29 cellular contexts compared by ENCODE assay signal in genomic region chr19:3027292-3027691, GRCh38. TPM values are rescaled to one million over a fixed set of nuclear protein-coding genes. Genes with fewer than 3 reads are reported as not detected.
DNase-seq lines count a peak whose midpoint lies in the region; ATAC-seq and TF ChIP-seq lines count a peak whose summit lies in the region.
"Had no signal": no experiment of that assay in that cellular context is flagged by ENCODE, and none has a peak within 500 bp of the region (broad histone marks: within the 10 kb centered on the region; RNA-seq: fewer than 3 reads in every experiment).

No MANE protein-coding gene starts in this region.

- H3K36me3 Mint-ChIP-seq in activated CD4-positive, alpha-beta memory T cell treated with anti-CD3 and anti-CD28 coated beads for 36 hours: no peaks in the 10 kb centered on the region
- no peaks in the 10 kb centered on the region for H3K36me3 Mint-ChIP-seq in activated CD4-positive, alpha-beta memory T cell treated with anti-CD3 and anti-CD28 coated beads, Interleukin-2, amount 10 ng/mL, durations not matched to agents 7 days and 5 days (ENCODE audit: low read depth)
- H3K36me3 Mint-ChIP-seq in immature natural killer cell: peaks cover 0 to 3% (median 0%) of the 10 kb centered on the region in 3 donors

- peak overlapping the region; percentile 16 for H3K4me3 Mint-ChIP-seq in activated CD4-positive, alpha-beta memory T cell treated with anti-CD3 and anti-CD28 coated beads for 36 hours
- no peak overlapping the region for H3K4me3 Mint-ChIP-seq in activated CD4-positive, alpha-beta memory T cell treated with anti-CD3 and anti-CD28 coated beads, Interleukin-2, amount 10 ng/mL, durations not matched to agents 7 days and 5 days
- peak overlapping the region; percentile 42 to 78 (median 63) for H3K4me3 Mint-ChIP-seq in immature natural killer cell

- H3K27me3 Mint-ChIP-seq in activated CD4-positive, alpha-beta memory T cell treated with anti-CD3 and anti-CD28 coated beads for 36 hours: peaks cover 11% of the 10 kb centered on the region
- H3K27me3 Mint-ChIP-seq in activated CD4-positive, alpha-beta memory T cell treated with anti-CD3 and anti-CD28 coated beads, Interleukin-2, amount 10 ng/mL, durations not matched to agents 7 days and 5 days: peaks cover 43% of the 10 kb centered on the region
- H3K27me3 Mint-ChIP-seq in immature natural killer cell (ENCODE audit: low read depth in 3 of 3): peaks cover 7 to 9% (median 9%) of the 10 kb centered on the region in 3 donors

- peaks cover 28% of the 10 kb centered on the region for H3K4me1 Mint-ChIP-seq in activated CD4-positive, alpha-beta memory T cell treated with anti-CD3 and anti-CD28 coated beads for 36 hours (ENCODE audit: low read depth)
- peaks cover 31% of the 10 kb centered on the region for H3K4me1 Mint-ChIP-seq in activated CD4-positive, alpha-beta memory T cell treated with anti-CD3 and anti-CD28 coated beads, Interleukin-2, amount 10 ng/mL, durations not matched to agents 7 days and 5 days
- H3K4me1 Mint-ChIP-seq in immature natural killer cell: peaks cover 6 to 25% of the 10 kb centered on the region in 2 donors

- ATAC-seq in sciatic nerve (peak; percentile 2), HG02938 (IDR thresholded peaks at IDR 0.05; ENCODE audit: unreplicated experiment) (no peak)
- ATAC-seq: right lobe of liver; stimulated activated naive CD8-positive, alpha-beta T cell treated with anti-CD3 and anti-CD28 coated beads, Interleukin-15, amount 100 ng/mL, for 72 hours had no signal

- no peak for TF ChIP-seq CTCF in RWPE1 (conservative IDR thresholded peaks at IDR 0.05; ENCODE audit: low read depth)

- no peaks in the 10 kb centered on the region for H3K9me3 Mint-ChIP-seq in activated CD4-positive, alpha-beta memory T cell treated with anti-CD3 and anti-CD28 coated beads for 36 hours
- H3K9me3 Mint-ChIP-seq in activated CD4-positive, alpha-beta memory T cell treated with anti-CD3 and anti-CD28 coated beads, Interleukin-2, amount 10 ng/mL, durations not matched to agents 7 days and 5 days: no peaks in the 10 kb centered on the region
- H3K9me3 Mint-ChIP-seq in immature natural killer cell: no peaks in the 10 kb centered on the region
- H3K9me3 Mint-ChIP-seq: activated B cell treated with CpG ODN at 0.5 μM for 24 hours; stimulated activated naive CD8-positive, alpha-beta T cell treated with anti-CD3 and anti-CD28 coated beads, Interleukin-15, amount 100 ng/mL, for 72 hours had no signal

- H3K27ac Mint-ChIP-seq in activated CD4-positive, alpha-beta memory T cell treated with anti-CD3 and anti-CD28 coated beads for 36 hours: no peak overlapping the region
- no peak overlapping the region for H3K27ac Mint-ChIP-seq in activated CD4-positive, alpha-beta memory T cell treated with anti-CD3 and anti-CD28 coated beads, Interleukin-2, amount 10 ng/mL, durations not matched to agents 7 days and 5 days
- H3K27ac Mint-ChIP-seq in immature natural killer cell: peak overlapping the region in 1 of 6 donors; percentile 29
- H3K27ac Mint-ChIP-seq: activated B cell treated with CpG ODN at 0.5 μM for 24 hours; stimulated activated naive CD8-positive, alpha-beta T cell treated with anti-CD3 and anti-CD28 coated beads, Interleukin-15, amount 100 ng/mL, for 72 hours had no signal

- DNase-seq in activated CD4-positive, alpha-beta memory T cell treated with anti-CD3 and anti-CD28 coated beads for 36 hours: no peak
- DNase-seq in activated CD4-positive, alpha-beta memory T cell treated with anti-CD3 and anti-CD28 coated beads, Interleukin-2, amount 10 ng/mL, durations not matched to agents 7 days and 5 days: no peak
- DNase-seq in RWPE1 (ENCODE audit: low spot score) (no peak), immature natural killer cell (no peak), sciatic nerve (ENCODE audit: low spot score) (no peak), kidney tubule cell (ENCODE audit: low spot score) (no peak), midbrain (lab: John Stamatoyannopoulos, UW) (no peak)
- DNase-seq: 8988T; activated B cell treated with CpG ODN at 0.5 μM for 24 hours; activated CD4-positive, alpha-beta T cell treated with anti-CD3 and anti-CD28 coated beads, Interleukin-2, amount 50 U/mL, for 48 hours; amniotic stem cell; caudate nucleus; DMS53; dorsolateral prefrontal cortex; GDM1; kidney glomerular epithelial cell; NCI-H1105 treated with DMSO at 0.1 percent for 48 hours; NCI-H2029 treated with DMSO at 0.1 percent for 48 hours; NCI-H345; NCI-H748 treated with DMSO at 0.1 percent for 48 hours; right lobe of liver; stimulated activated CD4-positive, alpha-beta T cell treated with anti-CD3 and anti-CD28 coated beads, Interleukin-4, amount 100 ng/mL, for 4 hours; stimulated activated naive CD8-positive, alpha-beta T cell treated with anti-CD3 and anti-CD28 coated beads, Interleukin-15, amount 100 ng/mL, for 72 hours; T-helper 9 cell; trophoblast cell had no signal

- POLR2A ChIA-PET in activated CD4-positive, alpha-beta memory T cell treated with anti-CD3 and anti-CD28 coated beads for 36 hours (lab: Charles Lee): no interaction called here
- POLR2A ChIA-PET in activated CD4-positive, alpha-beta memory T cell treated with anti-CD3 and anti-CD28 coated beads, Interleukin-2, amount 10 ng/mL, durations not matched to agents 7 days and 5 days (lab: Charles Lee): interaction anchor here (1.0 to 1.9 kb wide), 2 partner anchors 9 to 33 kb away, joined by 3 to 5 read pairs; no protein-coding TSS in a partner anchor
- POLR2A ChIA-PET in RWPE1 (lab: Yijun Ruan, JAX; ENCODE audit: low non-redundant PET): no interaction called here

- H3K27ac ChIP-seq in RWPE1: peak overlapping the region; percentile 8; the same call in 1 of the 2 replicates
- H3K27ac ChIP-seq: parathyroid adenoma, right lobe of liver had no signal

- CTCF ChIA-PET in activated CD4-positive, alpha-beta memory T cell treated with anti-CD3 and anti-CD28 coated beads for 36 hours (lab: Charles Lee): interaction anchor here (1.4 to 1.5 kb wide), 2 partner anchors 34 to 77 kb away, joined by 3 to 5 read pairs; no protein-coding TSS in a partner anchor
- CTCF ChIA-PET in activated CD4-positive, alpha-beta memory T cell treated with anti-CD3 and anti-CD28 coated beads, Interleukin-2, amount 10 ng/mL, durations not matched to agents 7 days and 5 days (lab: Charles Lee): no interaction called here
- CTCF ChIA-PET in RWPE1 (lab: Yijun Ruan, JAX): interaction anchor here (0.7 kb wide), 1 partner anchor 29 kb away, joined by 4 read pairs; no protein-coding TSS in a partner anchor

- intact Hi-C loops in activated CD4-positive, alpha-beta memory T cell treated with anti-CD3 and anti-CD28 coated beads for 36 hours (cut with micrococcal nuclease): no loop called here
- intact Hi-C loops in sciatic nerve (cut with DNase I): no loop called here

RNA-seq across cellular contexts. Expression of gene TLE2, which starts 1.8 kb away (rescaled TPM):
- 1 to 10 TPM; 8.5 to 9.9 TPM for total RNA-seq in activated CD4-positive, alpha-beta memory T cell treated with anti-CD3 and anti-CD28 coated beads for 36 hours
- 1 to 10 TPM; 1.3 to 1.4 TPM for total RNA-seq in activated CD4-positive, alpha-beta memory T cell treated with anti-CD3 and anti-CD28 coated beads, Interleukin-2, amount 10 ng/mL, durations not matched to agents 7 days and 5 days
- 1 to 10 TPM; 1.2 to 2.4 (median 1.3) TPM for polyA plus RNA-seq in immature natural killer cell
- total RNA-seq in sciatic nerve: 232 TPM
- total RNA-seq: RPMI7951 had no signal

RNA-seq across cellular contexts. Expression of gene TLE5, which starts 35.0 kb away (rescaled TPM):
- total RNA-seq in activated CD4-positive, alpha-beta memory T cell treated with anti-CD3 and anti-CD28 coated beads for 36 hours: 100 to 1,000 TPM; 411 to 426 TPM
- 100 to 1,000 TPM; 712 to 724 TPM for total RNA-seq in activated CD4-positive, alpha-beta memory T cell treated with anti-CD3 and anti-CD28 coated beads, Interleukin-2, amount 10 ng/mL, durations not matched to agents 7 days and 5 days
- 100 to 1,000 TPM; 382 to 635 (median 466) TPM for polyA plus RNA-seq in immature natural killer cell
- total RNA-seq in sciatic nerve: 708 TPM

RNA-seq across cellular contexts. Expression of gene TLE6, which starts 49.9 kb away (rescaled TPM):
- total RNA-seq in activated CD4-positive, alpha-beta memory T cell treated with anti-CD3 and anti-CD28 coated beads for 36 hours: 1 to 10 TPM; 2.5 to 2.6 TPM
- 1 to 10 TPM; 1.1 to 2.0 TPM for total RNA-seq in activated CD4-positive, alpha-beta memory T cell treated with anti-CD3 and anti-CD28 coated beads, Interleukin-2, amount 10 ng/mL, durations not matched to agents 7 days and 5 days
- polyA plus RNA-seq in immature natural killer cell: 1 to 10 TPM in 2 of 3 donors, under 1 TPM in 1; 0.34 to 2.3 (median 1.8) TPM
- total RNA-seq in sciatic nerve: 4.4 TPM
- total RNA-seq: myocyte had no signal

Comparison
In these comparisons a context has a peak if more than half of its experiments do, and no peak if none do; other contexts are left out.
1. RNA of gene TLE2, which starts 1.8 kb away (total RNA-seq): 232 TPM in sciatic nerve (single experiment); 8.5 to 9.9 TPM in activated CD4-positive, alpha-beta memory T cell treated with anti-CD3 and anti-CD28 coated beads for 36 hours and 1.3 to 1.4 TPM in activated CD4-positive, alpha-beta memory T cell treated with anti-CD3 and anti-CD28 coated beads, Interleukin-2, amount 10 ng/mL, durations not matched to agents 7 days and 5 days; every median in the first group is over 10 times any median in the second.